In the genomic region with DNA sequence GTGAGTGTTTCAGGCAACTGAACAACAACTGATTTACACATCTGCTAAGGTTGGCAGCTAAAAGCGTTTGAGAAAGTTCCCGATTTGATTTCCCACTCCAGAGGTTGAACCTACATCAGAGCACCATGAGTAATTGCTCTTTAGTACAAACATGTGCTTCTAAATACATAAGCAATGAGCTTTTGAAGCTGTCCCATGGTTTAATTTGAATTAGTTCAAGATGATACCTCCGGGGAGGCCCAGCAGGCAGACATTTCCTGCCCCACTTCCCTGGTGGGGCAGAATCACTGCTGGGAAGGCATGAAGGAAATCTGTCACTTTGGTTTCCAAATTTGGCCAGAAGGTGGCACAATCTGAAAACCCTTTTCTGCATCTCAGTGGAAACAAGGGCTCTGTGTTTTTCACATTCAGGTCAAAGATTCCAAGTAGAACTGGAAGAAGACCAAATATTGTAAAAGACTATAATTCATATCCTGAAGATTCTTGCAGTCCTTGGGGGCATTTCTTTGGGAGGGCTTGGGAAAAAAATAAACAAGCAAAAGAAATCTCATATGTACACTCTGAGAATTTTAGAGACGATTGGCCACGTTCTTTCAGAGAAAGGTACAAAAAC, we compare ENCODE assay signal across 8 cellular contexts.
DNase-seq lines count a peak whose midpoint lies in the region; ATAC-seq and TF ChIP-seq lines count a peak whose summit lies in the region.

No MANE protein-coding gene starts in this region.

- peak; percentile 77 for TF ChIP-seq CTCF in IMR-90 (conservative IDR thresholded peaks at IDR 0.05; ENCODE audit: low read depth, low read length)
- TF ChIP-seq CTCF in RWPE1 (conservative IDR thresholded peaks at IDR 0.05; ENCODE audit: low read depth) = peak; percentile 84
- TF ChIP-seq CTCF in left lung (IDR thresholded peaks at IDR 0.05) = peak; percentile 63 to 66
- peak; percentile 60 to 69 for TF ChIP-seq CTCF in suprapubic skin (IDR thresholded peaks at IDR 0.05)

- no peak overlapping the region for H2BK15ac ChIP-seq in IMR-90 (ENCODE audit: low read depth, low read length)

- no peak overlapping the region for H3K4me3 Mint-ChIP-seq in activated CD4-positive, alpha-beta T cell treated with anti-CD3 and anti-CD28 coated beads for 36 hours

- WGBS in IMR-90 (ENCODE audit: extremely low coverage in 2 of 2, insufficient read length in 1 of 2), 2 experiments = 0% methylated on average over 1 of the region's 5 CpGs; no CpG with 5 or more reads in 1 of the 2 experiments
- 22% methylated on average over 5 of the region's 5 CpGs for WGBS in suprapubic skin

- peaks cover 4% of the 10 kb centered on the region; the same call in 1 of the 2 replicates for H3K4me1 ChIP-seq in IMR-90 (ENCODE audit: control insufficient read depth, insufficient read depth, low read length)
- peaks cover 0 to 14% of the 10 kb centered on the region in 2 donors for H3K4me1 ChIP-seq in left lung
- peaks cover 38% of the 10 kb centered on the region for H3K4me1 ChIP-seq in suprapubic skin

- peak overlapping the region in 1 of 2 experiments; percentile 32; a peak in 1 of 4 replicates for H4K8ac ChIP-seq in IMR-90 (ENCODE audit: low read depth in 2 of 2, low read length in 2 of 2)

- H3K27ac ChIP-seq in IMR-90 (ENCODE audit: insufficient read depth, low read length) (no peak overlapping the region), RWPE1 (no peak overlapping the region), left lung (no peak overlapping the region), suprapubic skin (peak overlapping the region; percentile 72)

- 0 out of 2 replicates have a peak overlapping the region, but pooled peaks have one; percentile 6 for H2BK20ac ChIP-seq in IMR-90 (ENCODE audit: low read depth, low read length)

- H4K5ac ChIP-seq in IMR-90 (ENCODE audit: low read depth, low read length) = no peak overlapping the region

- BruUV-seq in IMR-90 (replicated peaks; lab: Mats Ljungman, UMichigan) = no TSS peak

- no peaks in the 10 kb centered on the region for H3K4me1 Mint-ChIP-seq in activated CD4-positive, alpha-beta T cell treated with anti-CD3 and anti-CD28 coated beads for 36 hours

- H3K36me3 ChIP-seq in IMR-90 (ENCODE audit: control insufficient read depth, insufficient read depth, low read length) (no peaks in the 10 kb centered on the region), left lung (no peaks in the 10 kb centered on the region), suprapubic skin (no peaks in the 10 kb centered on the region)

- H3K27me3 Mint-ChIP-seq in activated CD4-positive, alpha-beta T cell treated with anti-CD3 and anti-CD28 coated beads for 36 hours = peaks cover 6% of the 10 kb centered on the region

- H4K91ac ChIP-seq in IMR-90 (ENCODE audit: insufficient read depth, low read depth, low read length) = no peak overlapping the region

- H3K9me3 Mint-ChIP-seq in activated CD4-positive, alpha-beta T cell treated with anti-CD3 and anti-CD28 coated beads for 36 hours (ENCODE audit: low read depth) = no peaks in the 10 kb centered on the region

- H3K27me3 ChIP-seq in IMR-90 (ENCODE audit: control insufficient read depth, insufficient read depth, low read length) (no peaks in the 10 kb centered on the region), left lung (no peaks in the 10 kb centered on the region), suprapubic skin (no peaks in the 10 kb centered on the region)

- no peak for ATAC-seq in activated CD4-positive, alpha-beta T cell treated with anti-CD3 and anti-CD28 coated beads for 36 hours
- ATAC-seq in IMR-90 (ENCODE audit: low read depth) = peak; percentile 91
- peak; percentile 85 for ATAC-seq in left lung
- no peak for ATAC-seq in GM19463 (IDR thresholded peaks at IDR 0.05; ENCODE audit: unreplicated experiment)

- H2AK9ac ChIP-seq in IMR-90 (replicated peaks; ENCODE audit: low read depth, low read length, poor library complexity) = no peak overlapping the region

- POLR2A ChIA-PET in activated CD4-positive, alpha-beta T cell treated with anti-CD3 and anti-CD28 coated beads for 36 hours (lab: Charles Lee) = no interaction called here
- POLR2A ChIA-PET in IMR-90 (lab: Charles Lee; ENCODE audit: unreplicated experiment) = no interaction called here
- POLR2A ChIA-PET in RWPE1 (lab: Yijun Ruan, JAX; ENCODE audit: low non-redundant PET) = no interaction called here

- no peak for TF ChIP-seq POLR2A in IMR-90 (IDR thresholded peaks at IDR 0.05; ENCODE audit: low read depth, low read length)
- no peak for TF ChIP-seq POLR2A in suprapubic skin (IDR thresholded peaks at IDR 0.05)

- in situ Hi-C loops in IMR-90 (cut with MboI; ENCODE audit: low sequenced_read_pairs) = loop anchor here (5.0 to 25.0 kb wide), 3 partner anchors 195 to 710 kb away; no protein-coding TSS in a partner anchor

- no peak overlapping the region for H3K4ac ChIP-seq in IMR-90 (ENCODE audit: low read depth, low read length)

- no peak overlapping the region for H2BK5ac ChIP-seq in IMR-90 (ENCODE audit: low read depth, low read length, poor library complexity, severe bottlenecking)

- CTCF ChIA-PET in activated CD4-positive, alpha-beta T cell treated with anti-CD3 and anti-CD28 coated beads for 36 hours (lab: Charles Lee) = interaction anchor here (2.6 to 3.2 kb wide), 2 partner anchors 461 to 470 kb away, joined by 15 to 26 read pairs; no protein-coding TSS in a partner anchor
- CTCF ChIA-PET in IMR-90 (lab: Yijun Ruan, JAX) (interaction anchor here (0.7 to 2.4 kb wide), 7 partner anchors 18 to 460 kb away, joined by 3 to 9 read pairs (median 5); no protein-coding TSS in a partner anchor), RWPE1 (lab: Yijun Ruan, JAX) (interaction anchor here (0.7 kb wide), 1 partner anchor 193 kb away, joined by 4 read pairs; no protein-coding TSS in a partner anchor)

- no peak overlapping the region for H3K18ac ChIP-seq in IMR-90 (ENCODE audit: low read depth, low read length)

- H4K20me1 ChIP-seq in IMR-90 (ENCODE audit: insufficient read depth, low read length) = no peaks in the 10 kb centered on the region

- no peak overlapping the region for H3K23ac ChIP-seq in IMR-90 (ENCODE audit: low read depth, low read length)

- no peak overlapping the region; the same call in 1 of the 2 replicates for H2BK120ac ChIP-seq in IMR-90 (ENCODE audit: low read depth, low read length)

- 0 out of 2 replicates have a peak, but pooled peaks cover 3% of the 10 kb centered on the region for H3K9me1 ChIP-seq in IMR-90 (ENCODE audit: insufficient read depth, low read length)

- no peak overlapping the region for H3K56ac ChIP-seq in IMR-90 (ENCODE audit: extremely low read depth, insufficient read depth, low read length)

- TF ChIP-seq EP300 in suprapubic skin (IDR thresholded peaks at IDR 0.05) = no peak

- no peaks in the 10 kb centered on the region for H3K36me3 Mint-ChIP-seq in activated CD4-positive, alpha-beta T cell treated with anti-CD3 and anti-CD28 coated beads for 36 hours (ENCODE audit: low read depth)

- dilution Hi-C loops in IMR-90 (cut with HindIII; ENCODE audit: low sequenced_read_pairs, unreplicated experiment) = no loop called here

- no peak overlapping the region for H2AFZ ChIP-seq in IMR-90 (replicated peaks; ENCODE audit: low read length, poor library complexity)

- H2AK5ac ChIP-seq in IMR-90 (ENCODE audit: low read depth, low read length) = no peak overlapping the region

- no peaks in the 10 kb centered on the region for H3K9me3 ChIP-seq in IMR-90 (ENCODE audit: control insufficient read depth, insufficient read depth, low read length)
- H3K9me3 ChIP-seq in left lung = no peaks in the 10 kb centered on the region
- no peaks in the 10 kb centered on the region for H3K9me3 ChIP-seq in suprapubic skin

- DNase-seq in activated CD4-positive, alpha-beta T cell treated with anti-CD3 and anti-CD28 coated beads for 36 hours = peak; percentile 30
- DNase-seq in activated CD4-positive, alpha-beta T cell treated with anti-CD3 and anti-CD28 coated beads for 1 hour = no peak
- peak; percentile 67 for DNase-seq in IMR-90
- DNase-seq in RWPE1 (ENCODE audit: low spot score) = peak; percentile 40
- peak; percentile 76 for DNase-seq in dedifferentiated amniotic fluid mesenchymal stem cell (ENCODE audit: extremely low spot score)
- DNase-seq in left lung = no peak
- DNase-seq in suprapubic skin (ENCODE audit: low spot score in 2 of 2) = peak in 1 of 2 donors; percentile 78

- no peaks in the 10 kb centered on the region for H3K79me1 ChIP-seq in IMR-90 (ENCODE audit: low read depth in 1 of 2, low read length in 2 of 2)

- intact Hi-C loops in activated CD4-positive, alpha-beta T cell treated with anti-CD3 and anti-CD28 coated beads for 36 hours (cut with DNase I, micrococcal nuclease) = loop anchor here (1.0 to 10.0 kb wide), 6 partner anchors 195 to 747 kb away; no protein-coding TSS in a partner anchor
- intact Hi-C loops in IMR-90 (cut with micrococcal nuclease) = loop anchor here (1.0 to 10.0 kb wide), 4 partner anchors 132 to 458 kb away; no protein-coding TSS in a partner anchor
- intact Hi-C loops in left lung (cut with DNase I) = loop anchor here in 1 of 2 donors (5.0 kb wide), 1 partner anchor 460 kb away; no protein-coding TSS in a partner anchor

- peak; percentile 85 for TF ChIP-seq RAD21 in IMR-90 (IDR thresholded peaks at IDR 0.05; ENCODE audit: low read length)

- H3K27ac Mint-ChIP-seq in activated CD4-positive, alpha-beta T cell treated with anti-CD3 and anti-CD28 coated beads for 36 hours = no peak overlapping the region

- H3K9ac ChIP-seq in IMR-90 (ENCODE audit: low read depth, low read length) = no peak overlapping the region

- no peak overlapping the region for H3K4me2 ChIP-seq in IMR-90 (ENCODE audit: low read depth, low read length)

- no peak overlapping the region for H3K4me3 ChIP-seq in IMR-90 (ENCODE audit: insufficient read depth, low read depth, low read length)
- H3K4me3 ChIP-seq in left lung = no peak overlapping the region
- H3K4me3 ChIP-seq in suprapubic skin = no peak overlapping the region

- H3K14ac ChIP-seq in IMR-90 (replicated peaks; ENCODE audit: low read depth, low read length) = no peak overlapping the region

TF ChIP-seq in IMR-90, 13 proteins besides CTCF, POLR2A, EP300 and RAD21:
- TF ChIP-seq SMC3 (IDR thresholded peaks at IDR 0.05; ENCODE audit: low read depth, low read length) (peak; percentile 92), MAFK (IDR thresholded peaks at IDR 0.05; ENCODE audit: low read depth, low read length) (no peak), CHD1 (IDR thresholded peaks at IDR 0.05; ENCODE audit: low read depth, low read length) (no peak), RCOR1 (IDR thresholded peaks at IDR 0.05; ENCODE audit: insufficient replicate concordance, low read length) (no peak), MXI1 (IDR thresholded peaks at IDR 0.05; ENCODE audit: borderline replicate concordance, low read depth, low read length) (no peak)

Comparison
In these comparisons a context has a peak if more than half of its experiments do, and no peak if none do; other contexts are left out.
1. DNase-seq: peak in activated CD4-positive, alpha-beta T cell treated with anti-CD3 and anti-CD28 coated beads for 36 hours (single experiment), IMR-90 (single experiment), RWPE1 (single experiment) and dedifferentiated amniotic fluid mesenchymal stem cell (single experiment); none in activated CD4-positive, alpha-beta T cell treated with anti-CD3 and anti-CD28 coated beads for 1 hour (single experiment) and left lung (0 of 2).
2. ATAC-seq: peak in IMR-90 (single experiment) and left lung (single experiment); none in activated CD4-positive, alpha-beta T cell treated with anti-CD3 and anti-CD28 coated beads for 36 hours (single experiment) and GM19463 (single experiment).
3. Peak in every context shown above with its lines, with median percentiles within 50 percentile points of each other: CTCF ChIP-seq.